Comparison of ENCODE assay signal across 8 cellular contexts in genomic region chr2:202278944-202279343, GRCh38. TPM values are rescaled to one million over a fixed set of nuclear protein-coding genes. Genes with fewer than 3 reads are reported as not detected.
DNase-seq lines count a peak whose midpoint lies in the region; ATAC-seq, FAIRE-seq and TF ChIP-seq lines count a peak whose summit lies in the region.

No MANE protein-coding gene starts in this region.

- H3K4me2 ChIP-seq in K562 (ENCODE audit: insufficient read depth, low read length) = no peak overlapping the region

- in situ Hi-C loops in K562 (cut with MboI) = no loop called here

- no peak for TF ChIP-seq POLR2A in K562 (conservative IDR thresholded peaks at IDR 0.05)

- H3K36me3 ChIP-seq in K562 (ENCODE audit: control insufficient read depth, insufficient read depth, low read length) (peaks cover 90% of the 10 kb centered on the region), kidney epithelial cell (ENCODE audit: control insufficient read depth, insufficient read depth, low read length) (peaks cover 1% of the 10 kb centered on the region)

- TF ChIP-seq RAD21 in K562 (CRISPR knock-in tag; conservative IDR thresholded peaks at IDR 0.05 in 1 of 2, IDR thresholded peaks at IDR 0.05 in 1 of 2) = peak in 1 of 2 experiments; percentile 33; a peak in 2 of 4 replicates

- POLR2A ChIA-PET in K562 (lab: Yijun Ruan, JAX) = interaction anchor here (0.9 to 3.6 kb wide), 5 partner anchors 8 to 57 kb away, joined by 4 to 24 read pairs (median 6); no protein-coding TSS in a partner anchor

- intact Hi-C loops in K562 (cut with micrococcal nuclease) = no loop called here

- no peaks in the 10 kb centered on the region for H3K27me3 ChIP-seq in K562 (ENCODE audit: control insufficient read depth in 2 of 2, insufficient read depth in 2 of 2, low read length in 2 of 2)
- no peaks in the 10 kb centered on the region for H3K27me3 ChIP-seq in kidney epithelial cell (ENCODE audit: control insufficient read depth, insufficient read depth, low read length)

- CTCF ChIA-PET in K562 (lab: Yijun Ruan, JAX; ENCODE audit: low intra/inter-chr PET ratio) = interaction anchor here (0.6 kb wide), 1 partner anchor 295 kb away, joined by 3 read pairs; no protein-coding TSS in a partner anchor

- no peak overlapping the region for H3K27ac ChIP-seq in K562 (ENCODE audit: extremely low read depth, low read depth, low read length)

- no peaks in the 10 kb centered on the region for H3K9me3 ChIP-seq in K562 (replicated peaks; ENCODE audit: control insufficient read depth, insufficient read depth, low read depth, low read length)

- H3K79me2 ChIP-seq in K562 (ENCODE audit: control insufficient read depth, insufficient read depth, low read length) = peaks cover 89% of the 10 kb centered on the region

- no peak overlapping the region for H2AFZ ChIP-seq in K562 (ENCODE audit: low read depth, low read length)

- 38% methylated on average over 1 of the region's 1 CpG for WGBS in K562 (ENCODE audit: insufficient coverage, low coverage, missing lambda C conversion rate)

- no peaks in the 10 kb centered on the region for H3K4me1 ChIP-seq in K562 (replicated peaks in 1 of 2; ENCODE audit: control insufficient read depth in 2 of 2, insufficient read depth in 2 of 2, low read length in 2 of 2)

- no peak for FAIRE-seq in K562 (lab: Jason Lieb, UNC)

- no peaks in the 10 kb centered on the region for H3K9me1 ChIP-seq in K562 (ENCODE audit: control insufficient read depth, insufficient read depth, low read length)

- H4K20me1 ChIP-seq in K562 (replicated peaks; ENCODE audit: control insufficient read depth, insufficient read depth, low read length) = peaks cover 6% of the 10 kb centered on the region

- H3K4me3 ChIP-seq in K562 = no peak overlapping the region
- no peak overlapping the region for H3K4me3 ChIP-seq in kidney epithelial cell (ENCODE audit: low read depth, low read length)

- peak; percentile 2 for DNase-seq in NOMO-1 treated with DMSO at 0.1 percent for 48 hours (lab: John Stamatoyannopoulos, UW; ENCODE audit: unreplicated experiment)
- no peak for DNase-seq in NOMO-1 treated with dmso at 0.1 percent for 144 hours (lab: John Stamatoyannopoulos, UW; ENCODE audit: unreplicated experiment)
- peak; percentile 48 for DNase-seq in NCI-H1105 treated with DMSO at 0.1 percent for 48 hours (lab: John Stamatoyannopoulos, UW)
- peak in 1 of 4 experiments; percentile 14 for DNase-seq in K562 (ENCODE audit: extremely low read depth in 1 of 4, low spot score in 3 of 4)
- DNase-seq in kidney epithelial cell (ENCODE audit: low read depth) = no peak
- DNase-seq in effector CD4-positive, alpha-beta T cell = no peak

- ATAC-seq in K562 = peak; percentile 73
- ATAC-seq in GM18502 (IDR thresholded peaks at IDR 0.05; ENCODE audit: poor library complexity, unreplicated experiment) = no peak
- no peak for ATAC-seq in GM21381 (IDR thresholded peaks at IDR 0.05; ENCODE audit: unreplicated experiment)

- peak in 1 of 3 experiments; percentile 28; a peak in 1 of 6 replicates for TF ChIP-seq CTCF in K562 (IDR thresholded peaks at IDR 0.05 in 2 of 3, conservative IDR thresholded peaks at IDR 0.05 in 1 of 3; ENCODE audit: insufficient read depth in 2 of 3, low read depth in 1 of 3, low read length in 3 of 3)
- TF ChIP-seq CTCF in kidney epithelial cell (IDR thresholded peaks at IDR 0.05; ENCODE audit: insufficient read depth, low read length, poor library complexity, severe bottlenecking) = peak; percentile 62

- BruUV-seq in K562 (replicated peaks; lab: Mats Ljungman, UMichigan) = no TSS peak

- no peak for TF ChIP-seq EP300 in K562 (IDR thresholded peaks at IDR 0.05; ENCODE audit: low read length)

- no peak overlapping the region for H3K9ac ChIP-seq in K562 (ENCODE audit: insufficient read depth in 1 of 2, low read depth in 2 of 2, low read length in 2 of 2)

TF ChIP-seq in K562, 482 proteins besides CTCF, POLR2A, EP300 and RAD21:
- TF ChIP-seq CHD1 (IDR thresholded peaks at IDR 0.05; ENCODE audit: low read length) = no peak

RNA-seq across cellular contexts. Expression of gene NOP58, which starts 13.4 kb away (rescaled TPM):
- 155 and 349 TPM in 2 replicates for total RNA-seq in K562 (2011; cell fraction: chromatin; rRNA removed; ENCODE audit: low replicate concordance)
- 120 and 122 TPM in 2 replicates for total RNA-seq in K562 (2011; cell fraction: nucleolus; rRNA removed)
- total RNA-seq in K562 (2011; cell fraction: nucleoplasm; rRNA removed) = 177 and 215 TPM in 2 replicates
- total RNA-seq in K562 (2014; rRNA removed) = 120 and 132 TPM in 2 replicates
- total RNA-seq in K562 (2014; rRNA removed; fragmentation: Illumina TruSeq; extraction: Trizol) = 208 and 241 TPM in 2 replicates
- total RNA-seq in K562 (2015; rRNA removed; fragmentation: Illumina TruSeq; extraction: Trizol) = 199 and 215 TPM in 2 replicates
- 135 and 142 TPM in 2 replicates for total RNA-seq in K562 (2021)
- polyA plus RNA-seq in K562 (2011; rRNA removed) = 113 and 163 TPM in 2 replicates
- 21.2 and 37.2 TPM in 2 replicates for polyA plus RNA-seq in K562 (2011; cell fraction: cytosol; rRNA removed)
- 126 and 156 TPM in 2 replicates for polyA plus RNA-seq in K562 (2011; cell fraction: nucleus; rRNA removed)
- 82.7 and 115 TPM in 2 replicates for polyA plus RNA-seq in K562 (2012)
- polyA plus RNA-seq in K562 (2014; fragmentation: Illumina TruSeq; extraction: Trizol) = 193 and 218 TPM in 2 replicates
- polyA plus RNA-seq in K562 (2014; fragmentation: Nextera tagmentation; extraction: Ambion mirVana) = 100 to 1,000 TPM; 290 to 332 TPM
- 185 and 192 TPM in 2 replicates for polyA plus RNA-seq in K562 (2014; rRNA removed)
- polyA minus RNA-seq in K562 (2011; rRNA and poly(A)+ RNA removed) = 172 and 179 TPM in 2 replicates
- polyA minus RNA-seq in K562 (2011; cell fraction: cytosol; rRNA and poly(A)+ RNA removed) = 62.0 and 66.5 TPM in 2 replicates
- 157 and 226 TPM in 2 replicates for polyA minus RNA-seq in K562 (2011; cell fraction: nucleus; rRNA and poly(A)+ RNA removed)
- total RNA-seq in kidney epithelial cell = 70.6 and 75.2 TPM in 2 replicates

RNA-seq across cellular contexts. Expression of gene SUMO1, which starts 40.5 kb away (rescaled TPM):
- total RNA-seq in K562 (2011; cell fraction: chromatin; rRNA removed; ENCODE audit: low replicate concordance) = 5.2 and 14.5 TPM in 2 replicates
- 4.6 and 4.7 TPM in 2 replicates for total RNA-seq in K562 (2011; cell fraction: nucleolus; rRNA removed)
- total RNA-seq in K562 (2011; cell fraction: nucleoplasm; rRNA removed) = 12.6 and 18.8 TPM in 2 replicates
- total RNA-seq in K562 (2014; rRNA removed) (63.7 and 67.3 TPM in 2 replicates), K562 (2014; rRNA removed; fragmentation: Illumina TruSeq; extraction: Trizol) (110 and 126 TPM in 2 replicates), K562 (2015; rRNA removed; fragmentation: Illumina TruSeq; extraction: Trizol) (82.8 and 92.0 TPM in 2 replicates), K562 (2021) (67.5 and 70.0 TPM in 2 replicates), kidney epithelial cell (79.1 and 89.9 TPM in 2 replicates)
- polyA plus RNA-seq in K562 (2011; rRNA removed) (63.1 and 84.6 TPM in 2 replicates), K562 (2014; fragmentation: Illumina TruSeq; extraction: Trizol) (117 and 140 TPM in 2 replicates), K562 (2014; fragmentation: Nextera tagmentation; extraction: Ambion mirVana) (100 to 1,000 TPM; 279 to 292 TPM), K562 (2014; rRNA removed) (79.6 and 83.2 TPM in 2 replicates)
- polyA plus RNA-seq in K562 (2011; cell fraction: cytosol; rRNA removed) = 11.1 and 31.6 TPM in 2 replicates
- polyA plus RNA-seq in K562 (2011; cell fraction: nucleus; rRNA removed) = 8.5 and 18.8 TPM in 2 replicates
- 67.5 and 110 TPM in 2 replicates for polyA plus RNA-seq in K562 (2012)
- 50.1 and 50.8 TPM in 2 replicates for polyA minus RNA-seq in K562 (2011; rRNA and poly(A)+ RNA removed)
- polyA minus RNA-seq in K562 (2011; cell fraction: cytosol; rRNA and poly(A)+ RNA removed) = 23.3 and 28.9 TPM in 2 replicates
- polyA minus RNA-seq in K562 (2011; cell fraction: nucleus; rRNA and poly(A)+ RNA removed) = 4.3 and 9.1 TPM in 2 replicates

Comparison
In these comparisons a context has a peak if more than half of its experiments do, and no peak if none do; other contexts are left out.
1. DNase-seq: peak in NOMO-1 treated with DMSO at 0.1 percent for 48 hours (single experiment) and NCI-H1105 treated with DMSO at 0.1 percent for 48 hours (single experiment); none in NOMO-1 treated with dmso at 0.1 percent for 144 hours (single experiment), kidney epithelial cell (single experiment) and effector CD4-positive, alpha-beta T cell (single experiment).